Comparison of ENCODE assay signal across 13 cellular contexts in the genomic region with DNA sequence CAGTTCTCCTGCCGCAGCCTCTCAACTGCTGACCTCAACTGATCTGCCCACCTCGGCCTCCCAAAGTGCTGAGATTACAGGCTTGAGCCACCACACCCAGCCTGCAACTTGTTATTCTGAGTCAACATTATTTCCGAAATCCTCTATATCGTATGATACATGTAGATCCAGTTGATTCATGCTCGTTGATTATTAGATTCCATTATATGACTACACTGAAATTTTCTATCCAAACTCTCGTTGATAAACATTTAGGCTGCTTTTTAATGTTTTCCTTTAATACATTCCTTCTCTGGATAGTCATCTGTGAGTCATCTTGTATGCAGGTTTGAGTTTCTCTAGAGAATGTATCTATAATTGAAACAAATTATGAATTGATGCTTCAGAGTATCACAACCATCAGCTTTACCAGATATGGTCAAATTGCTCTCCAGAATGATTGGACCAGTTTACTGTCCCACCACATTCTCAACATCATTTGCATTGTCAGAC. TPM values are rescaled to one million over a fixed set of nuclear protein-coding genes. Genes with fewer than 3 reads are reported as not detected.
DNase-seq lines count a peak whose midpoint lies in the region; ATAC-seq and TF ChIP-seq lines count a peak whose summit lies in the region.
"Had no signal": no experiment of that assay in that cellular context is flagged by ENCODE, and none has a peak within 500 bp of the region (broad histone marks: within the 10 kb centered on the region; RNA-seq: fewer than 3 reads in every experiment).

No MANE protein-coding gene starts in this region.

- H3K4me3 Mint-ChIP-seq in Calu3 (ENCODE audit: low read depth, unreplicated experiment) (peak overlapping the region; percentile 88), osteocyte (ENCODE audit: unreplicated experiment) (peak overlapping the region; percentile 59)
- H3K4me3 Mint-ChIP-seq: activated CD8-positive, alpha-beta T cell treated with anti-CD3 and anti-CD28 coated beads, Interleukin-2, amount 10 ng/mL, durations not matched to agents 7 days and 5 days had no signal

- TF ChIP-seq CTCF in Calu3 (IDR thresholded peaks at IDR 0.05; ENCODE audit: unreplicated experiment) (no peak), RWPE1 (conservative IDR thresholded peaks at IDR 0.05; ENCODE audit: low read depth) (no peak), osteocyte (IDR thresholded peaks at IDR 0.05) (no peak), right atrium auricular region (IDR thresholded peaks at IDR 0.05) (no peak)

- ATAC-seq in GM21723 (IDR thresholded peaks at IDR 0.05; ENCODE audit: unreplicated experiment) = no peak
- ATAC-seq: activated CD8-positive, alpha-beta T cell treated with anti-CD3 and anti-CD28 coated beads, Interleukin-2, amount 10 ng/mL, durations not matched to agents 7 days and 5 days had no signal

- H3K27ac ChIP-seq in RWPE1 (peak overlapping the region; percentile 88), epithelial cell of prostate (peak overlapping the region; percentile 81), right atrium auricular region (no peak overlapping the region)
- H3K27ac ChIP-seq: spleen had no signal

- no TSS peak for BruUV-seq in Calu3 (replicated peaks; lab: Mats Ljungman, UMichigan)

- H3K27ac Mint-ChIP-seq in Calu3 (ENCODE audit: unreplicated experiment) (peak overlapping the region; percentile 62), osteocyte (ENCODE audit: unreplicated experiment) (peak overlapping the region; percentile 85)
- H3K27ac Mint-ChIP-seq: activated CD8-positive, alpha-beta T cell treated with anti-CD3 and anti-CD28 coated beads, Interleukin-2, amount 10 ng/mL, durations not matched to agents 7 days and 5 days had no signal

- CTCF ChIA-PET in Calu3 (lab: Charles Lee) (no interaction called here), RWPE1 (lab: Yijun Ruan, JAX) (interaction anchor here (0.6 kb wide), 1 partner anchor 713 kb away, joined by 8 read pairs; no protein-coding TSS in a partner anchor)

- no peaks in the 10 kb centered on the region for H3K36me3 ChIP-seq in right atrium auricular region

- peak; percentile 39 for DNase-seq in Calu3
- DNase-seq in RWPE1 (ENCODE audit: low spot score) = peak; percentile 94
- DNase-seq in epithelial cell of prostate (ENCODE audit: low read depth, low spot score) = peak; percentile 41
- DNase-seq in osteocyte (ENCODE audit: extremely low spot score, unreplicated experiment) = no peak
- DNase-seq in right atrium auricular region (ENCODE audit: low spot score) = no peak
- DNase-seq in epidermal melanocyte (ENCODE audit: insufficient read length, low spot score) = no peak
- no peak for DNase-seq in NCI-H82 treated with DMSO at 0.1 percent for 48 hours (lab: John Stamatoyannopoulos, UW; ENCODE audit: unreplicated experiment)
- DNase-seq: activated CD8-positive, alpha-beta T cell treated with anti-CD3 and anti-CD28 coated beads, Interleukin-2, amount 10 ng/mL, durations not matched to agents 7 days and 5 days; anterior cingulate cortex; DND-41; NCI-H524 treated with DMSO at 0.1 percent for 48 hours; spleen had no signal

- H3K27me3 Mint-ChIP-seq in Calu3 (ENCODE audit: unreplicated experiment) (no peaks in the 10 kb centered on the region), osteocyte (ENCODE audit: unreplicated experiment) (no peaks in the 10 kb centered on the region)

- intact Hi-C loops in Calu3 (cut with micrococcal nuclease; ENCODE audit: unreplicated experiment) = loop anchor here (10.0 kb wide), 1 partner anchor 54 kb away; a partner anchor contains a TSS

- H3K4me1 Mint-ChIP-seq in Calu3 (ENCODE audit: low read depth, unreplicated experiment) (peaks cover 50% of the 10 kb centered on the region), osteocyte (ENCODE audit: unreplicated experiment) (peaks cover 64% of the 10 kb centered on the region)

- no peak overlapping the region for H3K4me3 ChIP-seq in right atrium auricular region
- H3K4me3 ChIP-seq: spleen had no signal

- H3K27me3 ChIP-seq in right atrium auricular region = no peaks in the 10 kb centered on the region
- H3K27me3 ChIP-seq: spleen had no signal

- H3K4me1 ChIP-seq in right atrium auricular region = peaks cover 0 to 15% of the 10 kb centered on the region in 2 donors

- H3K9me3 ChIP-seq in right atrium auricular region = no peaks in the 10 kb centered on the region
- H3K9me3 ChIP-seq: spleen had no signal

- POLR2A ChIA-PET in RWPE1 (lab: Yijun Ruan, JAX; ENCODE audit: low non-redundant PET) = no interaction called here

- H3K9me3 Mint-ChIP-seq in Calu3 (ENCODE audit: low read depth, unreplicated experiment) = no peaks in the 10 kb centered on the region
- no peaks in the 10 kb centered on the region for H3K9me3 Mint-ChIP-seq in osteocyte (ENCODE audit: unreplicated experiment)

- H3K36me3 Mint-ChIP-seq in Calu3 (ENCODE audit: insufficient read depth, unreplicated experiment) (peaks cover 49% of the 10 kb centered on the region), osteocyte (ENCODE audit: unreplicated experiment) (peaks cover 22% of the 10 kb centered on the region)

RNA-seq across cellular contexts. Expression of a gene that starts 4.1 kb away (rescaled TPM):
- 31.8 and 38.5 TPM in 2 replicates for total RNA-seq in Calu3 (2022)
- 32.5 and 35.4 TPM in 2 replicates for total RNA-seq in osteocyte
- 10 to 100 TPM in 1 of 2 donors, 1 to 10 TPM in 1; 9.2 to 11.3 TPM for total RNA-seq in right atrium auricular region

RNA-seq across cellular contexts. Expression of a gene that starts 49.4 kb away (rescaled TPM):
- total RNA-seq in Calu3 (2022) (17.0 and 17.7 TPM in 2 replicates), osteocyte (5.3 and 7.7 TPM in 2 replicates), right atrium auricular region (1 to 10 TPM; 1.3 to 2.0 TPM)

Comparison
In these comparisons a context has a peak if more than half of its experiments do, and no peak if none do; other contexts are left out.
1. DNase-seq: peak in Calu3 (single experiment), RWPE1 (single experiment) and epithelial cell of prostate (single experiment); none in osteocyte (single experiment), right atrium auricular region (single experiment), epidermal melanocyte (single experiment) and NCI-H82 treated with DMSO at 0.1 percent for 48 hours (single experiment).
2. H3K27ac ChIP-seq: peak in RWPE1 (single experiment) and epithelial cell of prostate (single experiment); none in right atrium auricular region (0 of 2).